ENCODE assay signal across 8 cellular contexts in genomic region chr19:35935911-35936737, GRCh38. TPM values are rescaled to one million over a fixed set of nuclear protein-coding genes. Genes with fewer than 3 reads are reported as not detected.
DNase-seq lines count a peak whose midpoint lies in the region; ATAC-seq, FAIRE-seq and TF ChIP-seq lines count a peak whose summit lies in the region.

LRFN3 (plus strand) TSS chr19:35936374; CDS start chr19:35939426, 3,052 bp downstream.

- dilution Hi-C loops in endothelial cell of umbilical vein (cut with MboI; ENCODE audit: extremely low pct_ligation_motif_present, low sequenced_read_pairs) = no loop called here

- DNase-seq in A549 (ENCODE audit: low read depth in 1 of 2, low spot score in 1 of 2) (peak; percentile 88 to 94), H9 (peak; percentile 77), NCI-H748 treated with DMSO at 0.1 percent for 48 hours (lab: John Stamatoyannopoulos, UW) (peak; percentile 81), activated T-cell treated with anti-CD3 and anti-CD28 coated beads for 1 hour (ENCODE audit: low read depth) (peak; percentile 40), endothelial cell of umbilical vein (ENCODE audit: low read depth, low spot score) (peak; percentile 45), mesothelial cell of epicardium (ENCODE audit: low spot score in 2 of 2, unreplicated experiment in 2 of 2) (peak; percentile 53 to 71), AML-193 (lab: John Stamatoyannopoulos, UW) (no peak)
- DNase-seq in stimulated activated CD8-positive, alpha-beta memory T cell treated with anti-CD3 and anti-CD28 coated beads, Interleukin-15, amount 100 ng/mL, for 48 hours (ENCODE audit: low read depth in 2 of 2) = peak; percentile 41 to 43

- CTCF ChIA-PET in A549 (lab: Yijun Ruan, JAX) = interaction anchor here (15.4 kb wide), 1 partner anchor 50 kb away, joined by 402 read pairs; no protein-coding TSS in a partner anchor
- CTCF ChIA-PET in endothelial cell of umbilical vein (lab: Charles Lee) = no interaction called here

- TF ChIP-seq CTCF in A549 (IDR thresholded peaks at IDR 0.05) (no peak), H9 (conservative IDR thresholded peaks at IDR 0.05) (no peak), endothelial cell of umbilical vein (IDR thresholded peaks at IDR 0.05; ENCODE audit: extremely low read depth in 1 of 2, insufficient read depth in 1 of 2, low read depth in 1 of 2, low read length in 2 of 2) (no peak), mesothelial cell of epicardium (IDR thresholded peaks at IDR 0.05; ENCODE audit: unreplicated experiment) (no peak)

- H2BK5ac ChIP-seq in H9 (ENCODE audit: insufficient read length, low read length) = no peak within 1 kb of the TSS

- no peaks in the 10 kb centered on the region for H3K9me3 Mint-ChIP-seq in H9
- H3K9me3 Mint-ChIP-seq in mesothelial cell of epicardium = no peaks in the 10 kb centered on the region

- no peak within 1 kb of the TSS for H2BK15ac ChIP-seq in H9 (ENCODE audit: low read depth, low read length)

- H3K4me1 ChIP-seq in A549 = peaks cover 27% of the 10 kb centered on the region
- peaks cover 7% of the 10 kb centered on the region; the same call in 1 of the 2 replicates for H3K4me1 ChIP-seq in H9 (ENCODE audit: insufficient read depth, low read length)
- peaks cover 24% of the 10 kb centered on the region for H3K4me1 ChIP-seq in endothelial cell of umbilical vein (ENCODE audit: control insufficient read depth, extremely low read depth, insufficient read depth, low read length)

- no peak within 1 kb of the TSS for H2BK20ac ChIP-seq in H9 (ENCODE audit: low read depth, low read length, poor library complexity, severe bottlenecking)

- peak within 1 kb of the TSS; percentile 89 for H3K4me2 ChIP-seq in A549
- peak within 1 kb of the TSS; percentile 87 for H3K4me2 ChIP-seq in H9 (ENCODE audit: insufficient read depth, insufficient read length, low read length)
- H3K4me2 ChIP-seq in endothelial cell of umbilical vein (ENCODE audit: insufficient read depth, low read length) = peak within 1 kb of the TSS; percentile 91

- H3K79me1 ChIP-seq in H9 (ENCODE audit: insufficient read depth, low read depth, low read length, poor library complexity, severe bottlenecking) = no peaks in the 10 kb centered on the region

- H3K4me3 ChIP-seq in A549 (peak within 1 kb of the TSS; percentile 66), endothelial cell of umbilical vein (replicated peaks in 1 of 3; ENCODE audit: insufficient read depth in 1 of 3, low read depth in 1 of 3, low read length in 3 of 3) (peak within 1 kb of the TSS; percentile 58 to 87 (median 77))

- H3K4me1 Mint-ChIP-seq in H9 (peaks cover 35 to 37% of the 10 kb centered on the region in 2 experiments), mesothelial cell of epicardium (peaks cover 29% of the 10 kb centered on the region)

- H3K27ac ChIP-seq in A549 = peak within 1 kb of the TSS; percentile 84 to 93
- no peak within 1 kb of the TSS for H3K27ac ChIP-seq in H9 (ENCODE audit: insufficient read length, low read depth, low read length)
- H3K27ac ChIP-seq in endothelial cell of umbilical vein (ENCODE audit: insufficient read depth, low read depth, low read length) = no peak within 1 kb of the TSS

- no peak within 1 kb of the TSS for H2BK12ac ChIP-seq in H9 (ENCODE audit: insufficient read length, low read depth, low read length)

- H3K27me3 ChIP-seq in H9 (ENCODE audit: insufficient read depth, low read length) (no peaks in the 10 kb centered on the region), endothelial cell of umbilical vein (ENCODE audit: control insufficient read depth in 2 of 2, insufficient read depth in 2 of 2, low read length in 2 of 2) (no peaks in the 10 kb centered on the region)

- H3K9me1 ChIP-seq in endothelial cell of umbilical vein (replicated peaks; ENCODE audit: control insufficient read depth, extremely low read depth, insufficient read depth, low read length) = no peaks in the 10 kb centered on the region

- TF ChIP-seq POLR2A in A549 (IDR thresholded peaks at IDR 0.05; ENCODE audit: low read length) = peak; percentile 32
- no peak for TF ChIP-seq POLR2A in endothelial cell of umbilical vein (IDR thresholded peaks at IDR 0.05; ENCODE audit: low read depth, low read length)

- no peak within 1 kb of the TSS for H3K56ac ChIP-seq in H9 (ENCODE audit: insufficient read length, low read depth, low read length)

- H3K23ac ChIP-seq in H9 (ENCODE audit: insufficient read length, low read depth, low read length) = no peak within 1 kb of the TSS

- H3T11ph ChIP-seq in H9 (ENCODE audit: low read length) = no peak within 1 kb of the TSS

- no peak within 1 kb of the TSS for H3K4ac ChIP-seq in H9 (ENCODE audit: low read depth, low read length)

- H4K20me1 ChIP-seq in H9 (ENCODE audit: control insufficient read depth, insufficient read depth, insufficient read length) (no peaks in the 10 kb centered on the region), endothelial cell of umbilical vein (replicated peaks; ENCODE audit: control insufficient read depth, extremely low read depth, insufficient read depth, low read length) (no peaks in the 10 kb centered on the region)

- H3K79me2 ChIP-seq in H9 (ENCODE audit: insufficient read depth, low read length) (no peaks in the 10 kb centered on the region), endothelial cell of umbilical vein (ENCODE audit: control insufficient read depth, insufficient read depth, low read length) (no peaks in the 10 kb centered on the region)

- H3K36me3 Mint-ChIP-seq in H9 (ENCODE audit: insufficient read depth in 1 of 3, low read depth in 3 of 3) = peaks cover 5 to 12% (median 6%) of the 10 kb centered on the region in 3 experiments; a peak in 6 of 7 replicates
- peaks cover 4% of the 10 kb centered on the region for H3K36me3 Mint-ChIP-seq in mesothelial cell of epicardium

- H3K14ac ChIP-seq in H9 (ENCODE audit: insufficient read depth, low read length) = no peak within 1 kb of the TSS

- H4K91ac ChIP-seq in H9 (ENCODE audit: insufficient read length, low read depth, low read length) = no peak within 1 kb of the TSS

- no peaks in the 10 kb centered on the region for H3K36me3 ChIP-seq in endothelial cell of umbilical vein (ENCODE audit: control insufficient read depth in 2 of 2, extremely low read depth in 1 of 2, insufficient read depth in 2 of 2, low read length in 2 of 2)

- no peak for TF ChIP-seq RAD21 in A549 (conservative IDR thresholded peaks at IDR 0.05 in 1 of 2, IDR thresholded peaks at IDR 0.05 in 1 of 2)

- H3K9me3 ChIP-seq in A549 (no peaks in the 10 kb centered on the region), H9 (ENCODE audit: control insufficient read depth, low read depth, low read length) (no peaks in the 10 kb centered on the region), endothelial cell of umbilical vein (replicated peaks; ENCODE audit: control insufficient read depth, insufficient read depth, low read length) (no peaks in the 10 kb centered on the region)

- intact Hi-C loops in endothelial cell of umbilical vein (cut with micrococcal nuclease) = no loop called here

- H2AFZ ChIP-seq in H9 (ENCODE audit: low read length) = no peak within 1 kb of the TSS
- H2AFZ ChIP-seq in endothelial cell of umbilical vein (ENCODE audit: low read depth, low read length) = peak within 1 kb of the TSS; percentile 98

- H4K8ac ChIP-seq in H9 (replicated peaks; ENCODE audit: insufficient read length, low read depth, low read length) = no peak within 1 kb of the TSS

- 2% methylated on average over 33 of the region's 68 CpGs for WGBS in A549 (ENCODE audit: missing lambda C conversion rate)
- WGBS in H9 (ENCODE audit: extremely low coverage, insufficient read length, low lambda C conversion rate) = no CpG with 5 or more reads among the region's 68 CpGs

- peaks cover 24% of the 10 kb centered on the region for H3K23me2 ChIP-seq in H9 (ENCODE audit: insufficient read length, low read depth, low read length, poor library complexity, severe bottlenecking)

- peaks cover 5% of the 10 kb centered on the region for H3K27me3 Mint-ChIP-seq in H9 (ENCODE audit: low read depth)
- no peaks in the 10 kb centered on the region for H3K27me3 Mint-ChIP-seq in mesothelial cell of epicardium (ENCODE audit: low read depth)

- H3K9ac ChIP-seq in H9 (ENCODE audit: extremely low read depth, insufficient read length, low read length) (peak within 1 kb of the TSS; percentile 42), endothelial cell of umbilical vein (replicated peaks; ENCODE audit: extremely low read depth, insufficient read depth, low read length) (peak within 1 kb of the TSS; percentile 48)

- H2AK5ac ChIP-seq in H9 (ENCODE audit: insufficient read length, low read length) = no peak within 1 kb of the TSS

- TF ChIP-seq EP300 in A549 (IDR thresholded peaks at IDR 0.05) = no peak

- H3K18ac ChIP-seq in H9 (ENCODE audit: insufficient read length, low read depth, low read length) = no peak within 1 kb of the TSS

- FAIRE-seq in A549 (lab: Jason Lieb, UNC) (peak; percentile 89), endothelial cell of umbilical vein (lab: Jason Lieb, UNC) (peak; percentile 44)

- no TSS peak for BruUV-seq in endothelial cell of umbilical vein (replicated peaks; lab: Mats Ljungman, UMichigan)

- POLR2A ChIA-PET in A549 (lab: Yijun Ruan, JAX) = no interaction called here
- POLR2A ChIA-PET in endothelial cell of umbilical vein (lab: Charles Lee) = no interaction called here

- peak; percentile 60 to 67 for ATAC-seq in A549

- no peak within 1 kb of the TSS for H4K5ac ChIP-seq in H9 (ENCODE audit: insufficient read length, low read depth, low read length)

- H3K27ac Mint-ChIP-seq in H9 (peak within 1 kb of the TSS in 1 of 3 experiments; percentile 11; a peak in 2 of 7 replicates), mesothelial cell of epicardium (peak within 1 kb of the TSS; percentile 64)

- peak within 1 kb of the TSS; percentile 67 to 81 for H3K4me3 Mint-ChIP-seq in H9
- H3K4me3 Mint-ChIP-seq in mesothelial cell of epicardium = peak within 1 kb of the TSS; percentile 90

- H2BK120ac ChIP-seq in H9 (ENCODE audit: low read depth, low read length, poor library complexity, severe bottlenecking) = no peak within 1 kb of the TSS

RNA-seq across cellular contexts. Expression of gene LRFN3, which starts in this region (rescaled TPM):
- polyA plus RNA-seq in A549 (2011; rRNA removed) (2.4 and 3.1 TPM in 2 replicates), A549 (2017; fragmentation: RNase III; extraction: RNeasy Plus Mini Kit Qiagen cat#74134 plus additional on column Dnase treatment) (12.8 to 17.1 TPM (median 16.6 TPM) in 3 replicates), endothelial cell of umbilical vein (4.1 and 5.8 TPM in 2 replicates)
- 9.8 and 16.4 TPM in 2 replicates for polyA plus RNA-seq in A549 (2012; cell fraction: cytosol; rRNA removed)
- 13.2 and 22.2 TPM in 2 replicates for polyA plus RNA-seq in A549 (2012; cell fraction: nucleus; rRNA removed)
- polyA minus RNA-seq in A549 (2011; rRNA and poly(A)+ RNA removed) = 2.1 and 2.9 TPM in 2 replicates
- total RNA-seq in H9 (2021) (18.4 and 20.5 TPM in 2 replicates), endothelial cell of umbilical vein (15.9 and 17.3 TPM in 2 replicates), mesothelial cell of epicardium (25.7 to 28.5 TPM (median 27.5 TPM) in 3 replicates)
- 3.7 and 5.5 TPM in 2 replicates for polyA plus RNA-seq in endothelial cell of umbilical vein (2011; cell fraction: cytosol; rRNA removed)
- polyA plus RNA-seq in endothelial cell of umbilical vein (2011; cell fraction: nucleus; rRNA removed) = 1.9 and 2.2 TPM in 2 replicates
- polyA plus RNA-seq in endothelial cell of umbilical vein (2012) = 10.0 and 16.3 TPM in 2 replicates
- polyA minus RNA-seq in endothelial cell of umbilical vein = 2.5 and 3.5 TPM in 2 replicates
- polyA minus RNA-seq in endothelial cell of umbilical vein (2011; cell fraction: cytosol; rRNA and poly(A)+ RNA removed) = 2.8 TPM
- polyA minus RNA-seq in endothelial cell of umbilical vein (2011; cell fraction: nucleus; rRNA and poly(A)+ RNA removed) = 1.0 and 2.2 TPM in 2 replicates

Comparison
In these comparisons a context has a peak if more than half of its experiments do, and no peak if none do; other contexts are left out.
1. DNase-seq: peak in A549 (2 of 2), H9 (single experiment), NCI-H748 treated with DMSO at 0.1 percent for 48 hours (single experiment), activated T-cell treated with anti-CD3 and anti-CD28 coated beads for 1 hour (single experiment), endothelial cell of umbilical vein (single experiment), mesothelial cell of epicardium (2 of 2) and stimulated activated CD8-positive, alpha-beta memory T cell treated with anti-CD3 and anti-CD28 coated beads, Interleukin-15, amount 100 ng/mL, for 48 hours (2 of 2); none in AML-193 (0 of 2).
2. H3K27ac ChIP-seq: peak in A549 (2 of 2); none in H9 (single experiment) and endothelial cell of umbilical vein (single experiment).
3. Peak in every context shown above with its lines, with median percentiles within 50 percentile points of each other: H3K4me2 ChIP-seq.